ENCODE assay signal across 9 cellular contexts in genomic region chr15:90420488-90420850, GRCh38. TPM values are rescaled to one million over a fixed set of nuclear protein-coding genes. Genes with fewer than 3 reads are reported as not detected.
DNase-seq lines count a peak whose midpoint lies in the region; ATAC-seq and TF ChIP-seq lines count a peak whose summit lies in the region.
"Had no signal": no experiment of that assay in that cellular context is flagged by ENCODE, and none has a peak within 500 bp of the region (broad histone marks: within the 10 kb centered on the region; RNA-seq: fewer than 3 reads in every experiment).

No MANE protein-coding gene starts in this region.

- H3K4me1 Mint-ChIP-seq in Calu3 (ENCODE audit: low read depth, unreplicated experiment) = peaks cover 38% of the 10 kb centered on the region
- peaks cover 72% of the 10 kb centered on the region for H3K4me1 Mint-ChIP-seq in activated CD4-positive, alpha-beta memory T cell treated with anti-CD3 and anti-CD28 coated beads for 36 hours (ENCODE audit: low read depth)

- H3K27me3 ChIP-seq in sigmoid colon = no peaks in the 10 kb centered on the region

- no peak for TF ChIP-seq EP300 in sigmoid colon (IDR thresholded peaks at IDR 0.05)

- no peak for TF ChIP-seq CTCF in Calu3 (IDR thresholded peaks at IDR 0.05; ENCODE audit: unreplicated experiment)
- TF ChIP-seq CTCF in fibroblast of mammary gland (conservative IDR thresholded peaks at IDR 0.05; ENCODE audit: control insufficient read depth, insufficient read depth, low read depth, low read length) = no peak
- no peak for TF ChIP-seq CTCF in sigmoid colon (IDR thresholded peaks at IDR 0.05)

- TF ChIP-seq POLR2A in sigmoid colon (IDR thresholded peaks at IDR 0.05) = no peak

- no peaks in the 10 kb centered on the region for H3K36me3 ChIP-seq in sigmoid colon

- H3K4me1 ChIP-seq in sigmoid colon = peaks cover 0 to 78% (median 65%) of the 10 kb centered on the region in 4 donors

- peak overlapping the region; percentile 15 for H3K4me3 Mint-ChIP-seq in Calu3 (ENCODE audit: low read depth, unreplicated experiment)
- H3K4me3 Mint-ChIP-seq in activated CD4-positive, alpha-beta memory T cell treated with anti-CD3 and anti-CD28 coated beads for 36 hours = peak overlapping the region; percentile 61

- intact Hi-C loops in Calu3 (cut with micrococcal nuclease; ENCODE audit: unreplicated experiment) = no loop called here
- intact Hi-C loops in activated CD4-positive, alpha-beta memory T cell treated with anti-CD3 and anti-CD28 coated beads for 36 hours (cut with micrococcal nuclease) = loop anchor here (5.0 kb wide), 1 partner anchor 57 kb away; no protein-coding TSS in a partner anchor
- intact Hi-C loops in sigmoid colon (cut with DNase I) = loop anchor here (5.0 kb wide), 1 partner anchor 103 kb away; no protein-coding TSS in a partner anchor

- CTCF ChIA-PET in Calu3 (lab: Charles Lee) = interaction anchor here (0.9 to 1.6 kb wide), 4 partner anchors 12 to 87 kb away, joined by 3 to 5 read pairs (median 4); partner anchors contain the start of gene IQGAP1
- CTCF ChIA-PET in activated CD4-positive, alpha-beta memory T cell treated with anti-CD3 and anti-CD28 coated beads for 36 hours (lab: Charles Lee) = interaction anchor here (0.9 to 3.5 kb wide), 4 partner anchors 32 to 101 kb away, joined by 3 to 17 read pairs (median 4); partner anchors contain the start of gene IQGAP1

- no peak for DNase-seq in Calu3
- no peak for DNase-seq in activated CD4-positive, alpha-beta memory T cell treated with anti-CD3 and anti-CD28 coated beads for 36 hours
- DNase-seq in fibroblast of mammary gland (ENCODE audit: low read depth) = no peak
- DNase-seq in sigmoid colon = no peak
- DNase-seq in hepatic stellate cell (ENCODE audit: low spot score) = no peak
- DNase-seq in stimulated activated CD4-positive, alpha-beta T cell treated with anti-CD3 and anti-CD28 coated beads, Interleukin-2, amount 100 ng/mL, for 48 hours = no peak
- no peak for DNase-seq in germinal center (ENCODE audit: low spot score)
- DNase-seq: NCI-H1092 had no signal

- H3K27me3 Mint-ChIP-seq in Calu3 (ENCODE audit: unreplicated experiment) = no peaks in the 10 kb centered on the region
- no peaks in the 10 kb centered on the region for H3K27me3 Mint-ChIP-seq in activated CD4-positive, alpha-beta memory T cell treated with anti-CD3 and anti-CD28 coated beads for 36 hours

- H3K9me3 ChIP-seq in sigmoid colon = no peaks in the 10 kb centered on the region

- H3K4me3 ChIP-seq in fibroblast of mammary gland (ENCODE audit: control insufficient read depth, low read depth, low read length) (peak overlapping the region; percentile 3), sigmoid colon (peak overlapping the region in 1 of 4 donors; percentile 14)

- no peaks in the 10 kb centered on the region for H3K36me3 Mint-ChIP-seq in Calu3 (ENCODE audit: insufficient read depth, unreplicated experiment)
- H3K36me3 Mint-ChIP-seq in activated CD4-positive, alpha-beta memory T cell treated with anti-CD3 and anti-CD28 coated beads for 36 hours = peaks cover 18% of the 10 kb centered on the region

- BruUV-seq in Calu3 (replicated peaks; lab: Mats Ljungman, UMichigan) = no TSS peak

- POLR2A ChIA-PET in activated CD4-positive, alpha-beta memory T cell treated with anti-CD3 and anti-CD28 coated beads for 36 hours (lab: Charles Lee) = interaction anchor here (1.0 to 1.7 kb wide), 5 partner anchors 13 to 32 kb away, joined by 4 to 19 read pairs (median 5); partner anchors contain the start of gene IQGAP1

- no peaks in the 10 kb centered on the region for H3K9me3 Mint-ChIP-seq in Calu3 (ENCODE audit: low read depth, unreplicated experiment)
- peaks cover 10% of the 10 kb centered on the region for H3K9me3 Mint-ChIP-seq in activated CD4-positive, alpha-beta memory T cell treated with anti-CD3 and anti-CD28 coated beads for 36 hours

- H3K27ac Mint-ChIP-seq in Calu3 (ENCODE audit: unreplicated experiment) = peak overlapping the region; percentile 58
- peak overlapping the region; percentile 90 for H3K27ac Mint-ChIP-seq in activated CD4-positive, alpha-beta memory T cell treated with anti-CD3 and anti-CD28 coated beads for 36 hours

- no peak for ATAC-seq in GM21576 (IDR thresholded peaks at IDR 0.05; ENCODE audit: unreplicated experiment)

- WGBS in sigmoid colon, 2 donors = 92 to 94% methylated on average over 1 of the region's 1 CpG

- peak overlapping the region; percentile 77 to 89 (median 82) for H3K27ac ChIP-seq in sigmoid colon

RNA-seq across cellular contexts. Expression of gene IQGAP1, which starts 32.4 kb away (rescaled TPM):
- total RNA-seq in Calu3 (2022) (193 and 206 TPM in 2 replicates), sigmoid colon (100 to 1,000 TPM; 135 to 283 (median 183) TPM)
- total RNA-seq in activated CD4-positive, alpha-beta memory T cell treated with anti-CD3 and anti-CD28 coated beads for 36 hours = 100 to 1,000 TPM; 186 to 207 TPM
- polyA plus RNA-seq in sigmoid colon = 100 to 1,000 TPM in 1 of 3 donors, 10 to 100 TPM in 2; 96.7 to 120 (median 97.6) TPM
